ENCODE assay signal across 23 cellular contexts in genomic region chr13:110493161-110493593, GRCh38.
"Had no signal": no experiment of that assay in that cellular context is flagged by ENCODE, and none has a peak within 500 bp of the region (broad histone marks: within the 10 kb centered on the region; RNA-seq: fewer than 3 reads in every experiment).

No MANE protein-coding gene starts in this region.

- H3K36me3 ChIP-seq: right lobe of liver had no signal

- H3K27ac Mint-ChIP-seq: natural killer cell treated with Interleukin-12 subunit alpha and Interleukin-12 subunit beta and Interleukin-15 and Interleukin-18, amount 100 ng/mL, for 72 hours; stimulated activated naive B cell treated with anti-CD40 and anti-IgM and Interleukin-4, amounts not matched to agents 10 μg/mL and 1 μg/mL and 100 μg/mL, for 72 hours; stimulated activated naive CD8-positive, alpha-beta T cell treated with anti-CD3 and anti-CD28 coated beads, Interleukin-15, amount 100 ng/mL, for 72 hours had no signal

- H3K9me3 Mint-ChIP-seq: natural killer cell treated with Interleukin-12 subunit alpha and Interleukin-12 subunit beta and Interleukin-15 and Interleukin-18, amount 100 ng/mL, for 72 hours; stimulated activated naive B cell treated with anti-CD40 and anti-IgM and Interleukin-4, amounts not matched to agents 10 μg/mL and 1 μg/mL and 100 μg/mL, for 72 hours; stimulated activated naive CD8-positive, alpha-beta T cell treated with anti-CD3 and anti-CD28 coated beads, Interleukin-15, amount 100 ng/mL, for 72 hours had no signal

- H3K4me3 Mint-ChIP-seq: natural killer cell treated with Interleukin-12 subunit alpha and Interleukin-12 subunit beta and Interleukin-15 and Interleukin-18, amount 100 ng/mL, for 72 hours; stimulated activated naive B cell treated with anti-CD40 and anti-IgM and Interleukin-4, amounts not matched to agents 10 μg/mL and 1 μg/mL and 100 μg/mL, for 72 hours; stimulated activated naive CD8-positive, alpha-beta T cell treated with anti-CD3 and anti-CD28 coated beads, Interleukin-15, amount 100 ng/mL, for 72 hours had no signal

- H3K4me1 Mint-ChIP-seq: stimulated activated naive B cell treated with anti-CD40 and anti-IgM and Interleukin-4, amounts not matched to agents 10 μg/mL and 1 μg/mL and 100 μg/mL, for 72 hours; stimulated activated naive CD8-positive, alpha-beta T cell treated with anti-CD3 and anti-CD28 coated beads, Interleukin-15, amount 100 ng/mL, for 72 hours had no signal

- H3K27ac ChIP-seq: foreskin keratinocyte, heart left ventricle, left ventricle myocardium inferior, parathyroid adenoma, prostate gland, right lobe of liver, spleen had no signal

- H3K27me3 ChIP-seq: foreskin keratinocyte, heart left ventricle, right lobe of liver, spleen had no signal

- H3K4me1 ChIP-seq: foreskin keratinocyte, heart left ventricle, left ventricle myocardium inferior, parathyroid adenoma, prostate gland, right lobe of liver, spleen had no signal

- ATAC-seq: foreskin keratinocyte; heart left ventricle; natural killer cell treated with Interleukin-12 subunit alpha and Interleukin-12 subunit beta and Interleukin-15 and Interleukin-18, amount 100 ng/mL, for 72 hours; right lobe of liver; stimulated activated naive B cell treated with anti-CD40 and anti-IgM and Interleukin-4, amounts not matched to agents 10 μg/mL and 1 μg/mL and 100 μg/mL, for 72 hours; stimulated activated naive CD8-positive, alpha-beta T cell treated with anti-CD3 and anti-CD28 coated beads, Interleukin-15, amount 100 ng/mL, for 72 hours had no signal

- H3K36me3 Mint-ChIP-seq: natural killer cell treated with Interleukin-12 subunit alpha and Interleukin-12 subunit beta and Interleukin-15 and Interleukin-18, amount 100 ng/mL, for 72 hours; stimulated activated naive B cell treated with anti-CD40 and anti-IgM and Interleukin-4, amounts not matched to agents 10 μg/mL and 1 μg/mL and 100 μg/mL, for 72 hours had no signal

- H3K4me3 ChIP-seq: heart left ventricle, left ventricle myocardium inferior, lung, prostate gland, right lobe of liver, spleen, thoracic aorta had no signal

- H3K9me3 ChIP-seq: heart left ventricle, left ventricle myocardium inferior, prostate gland, right lobe of liver, spleen, thoracic aorta had no signal

- DNase-seq: central memory CD4-positive, alpha-beta T cell; effector memory CD4-positive, alpha-beta T cell; foreskin keratinocyte; islet precursor cell; left ventricle myocardium inferior; mesenchymal stem cell; midbrain; occipital lobe; spleen; stimulated activated CD4-positive, alpha-beta T cell treated with anti-CD3 and anti-CD28 coated beads, Interleukin-15, amount 100 ng/mL, for 24 hours; stimulated activated CD4-positive, alpha-beta T cell treated with anti-CD3 and anti-CD28 coated beads, Interleukin-1b, Interleukin-23, amount 100 ng/mL, for 48 hours; stimulated activated CD4-positive, alpha-beta T cell treated with anti-CD3 and anti-CD28 coated beads, Interleukin-4, amount 100 ng/mL, for 24 hours; stimulated activated naive B cell treated with anti-CD40 and anti-IgM and Interleukin-4, amounts not matched to agents 10 μg/mL and 1 μg/mL and 100 μg/mL, for 72 hours; stimulated activated naive CD8-positive, alpha-beta T cell treated with anti-CD3 and anti-CD28 coated beads, Interleukin-15, amount 100 ng/mL, for 72 hours; substantia nigra; trophoblast cell had no signal

- H3K27me3 Mint-ChIP-seq: natural killer cell treated with Interleukin-12 subunit alpha and Interleukin-12 subunit beta and Interleukin-15 and Interleukin-18, amount 100 ng/mL, for 72 hours; stimulated activated naive B cell treated with anti-CD40 and anti-IgM and Interleukin-4, amounts not matched to agents 10 μg/mL and 1 μg/mL and 100 μg/mL, for 72 hours; stimulated activated naive CD8-positive, alpha-beta T cell treated with anti-CD3 and anti-CD28 coated beads, Interleukin-15, amount 100 ng/mL, for 72 hours had no signal
